18 cellular contexts compared by ENCODE assay signal in the genomic region with DNA sequence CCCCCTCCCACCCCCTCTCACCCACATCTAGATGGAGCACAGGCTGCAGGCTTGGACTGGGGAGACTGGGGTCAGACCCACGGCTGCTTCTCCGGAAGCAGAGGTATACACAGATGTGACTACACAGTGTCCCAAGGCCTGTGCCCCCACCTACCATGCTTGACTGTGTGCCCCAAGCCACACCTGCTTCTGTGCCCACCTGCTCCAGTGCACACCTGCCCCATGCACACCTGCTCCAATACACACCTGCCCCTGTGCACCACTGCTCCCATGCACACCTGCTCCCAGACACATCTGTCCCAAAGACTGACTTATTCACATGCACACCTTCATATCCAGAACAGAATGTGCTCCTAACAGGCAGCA. TPM values are rescaled to one million over a fixed set of nuclear protein-coding genes. Genes with fewer than 3 reads are reported as not detected.
DNase-seq lines count a peak whose midpoint lies in the region; ATAC-seq and TF ChIP-seq lines count a peak whose summit lies in the region.
"Had no signal": no experiment of that assay in that cellular context is flagged by ENCODE, and none has a peak within 500 bp of the region (broad histone marks: within the 10 kb centered on the region; RNA-seq: fewer than 3 reads in every experiment).

No MANE protein-coding gene starts in this region.

- H3K27ac Mint-ChIP-seq in chondrocyte (ENCODE audit: unreplicated experiment): no peak overlapping the region
- H3K27ac Mint-ChIP-seq: H9 had no signal

- H3K9me3 ChIP-seq in left ventricle myocardium inferior (replicated peaks) (no peaks in the 10 kb centered on the region), neuronal stem cell (replicated peaks in 1 of 2; ENCODE audit: control insufficient read depth in 2 of 2, insufficient read depth in 1 of 2, low read depth in 1 of 2, low read length in 2 of 2) (no peaks in the 10 kb centered on the region), upper lobe of right lung (no peaks in the 10 kb centered on the region)
- H3K9me3 ChIP-seq: MG63 had no signal

- peaks cover 38% of the 10 kb centered on the region for H3K4me1 Mint-ChIP-seq in chondrocyte (ENCODE audit: low read depth)

- peak overlapping the region; percentile 63 for H2AK5ac ChIP-seq in neuronal stem cell (ENCODE audit: low read depth, low read length)

- no peak overlapping the region for H3K4me2 ChIP-seq in neuronal stem cell (ENCODE audit: insufficient read depth, low read length, poor library complexity, severe bottlenecking)

- H3K4me3 ChIP-seq in left ventricle myocardium inferior (no peak overlapping the region), neuronal stem cell (ENCODE audit: low read length in 2 of 2) (no peak overlapping the region), upper lobe of right lung (no peak overlapping the region), brain microvascular endothelial cell (ENCODE audit: low read depth, low read length) (no peak overlapping the region)
- H3K4me3 ChIP-seq: MG63 had no signal

- DNase-seq in left ventricle myocardium inferior (peak; percentile 8), Right ventricle myocardium superior (no peak), chondrocyte (ENCODE audit: low spot score) (peak; percentile 69), neuronal stem cell (ENCODE audit: low spot score) (no peak), upper lobe of right lung (peak; percentile 32), DMS53 (lab: John Stamatoyannopoulos, UW) (no peak), brain microvascular endothelial cell (no peak)
- DNase-seq: COR-L47, DMS153, EL, H9, Karpas-422, MG63, NCI-H1092, NCI-H226, NCI-H524 treated with DMSO at 0.1 percent for 48 hours, SHP77 treated with DMSO at 0.1 percent for 48 hours had no signal

- TF ChIP-seq CTCF in left ventricle myocardium inferior (IDR thresholded peaks at IDR 0.05; ENCODE audit: borderline replicate concordance): no peak
- TF ChIP-seq CTCF in chondrocyte (IDR thresholded peaks at IDR 0.05): no peak
- no peak for TF ChIP-seq CTCF in upper lobe of right lung (IDR thresholded peaks at IDR 0.05)
- no peak for TF ChIP-seq CTCF in brain microvascular endothelial cell (IDR thresholded peaks at IDR 0.05; ENCODE audit: low read depth, low read length, missing control alignments)

- H3K4me1 ChIP-seq in left ventricle myocardium inferior (peaks cover 6% of the 10 kb centered on the region), neuronal stem cell (ENCODE audit: control insufficient read depth in 2 of 2, insufficient read depth in 1 of 2, low read depth in 1 of 2, low read length in 2 of 2) (peaks cover 2 to 6% of the 10 kb centered on the region in 2 donors), upper lobe of right lung (no peaks in the 10 kb centered on the region)

- H3K27ac ChIP-seq in left ventricle myocardium inferior (replicated peaks): no peak overlapping the region
- H3K27ac ChIP-seq in neuronal stem cell (replicated peaks; ENCODE audit: low read length): no peak overlapping the region
- no peak overlapping the region for H3K27ac ChIP-seq in upper lobe of right lung
- no peak overlapping the region for H3K27ac ChIP-seq in brain microvascular endothelial cell

- H2BK12ac ChIP-seq in neuronal stem cell (ENCODE audit: low read length): no peak overlapping the region

- intact Hi-C loops in left ventricle myocardium inferior (cut with micrococcal nuclease): no loop called here
- intact Hi-C loops in Right ventricle myocardium superior (cut with DNase I): no loop called here
- intact Hi-C loops in upper lobe of right lung (cut with DNase I): no loop called here

- no peaks in the 10 kb centered on the region for H3K79me1 ChIP-seq in neuronal stem cell (ENCODE audit: low read depth, low read length)

- H4K8ac ChIP-seq in neuronal stem cell (ENCODE audit: low read depth, low read length): no peak overlapping the region

- H3K4ac ChIP-seq in neuronal stem cell (ENCODE audit: low read length): peak overlapping the region; percentile 94

- no peaks in the 10 kb centered on the region for H3K9me3 Mint-ChIP-seq in chondrocyte (ENCODE audit: low read depth)
- H3K9me3 Mint-ChIP-seq: H9 had no signal

- H3K27me3 Mint-ChIP-seq in chondrocyte (ENCODE audit: low read depth): no peaks in the 10 kb centered on the region

- H3K36me3 Mint-ChIP-seq in chondrocyte (ENCODE audit: low read depth): no peaks in the 10 kb centered on the region

- H3K27me3 ChIP-seq in left ventricle myocardium inferior (ENCODE audit: low read depth): peaks cover 14% of the 10 kb centered on the region
- peaks cover 0 to 37% (median 0%) of the 10 kb centered on the region in 3 experiments for H3K27me3 ChIP-seq in neuronal stem cell (ENCODE audit: control insufficient read depth in 3 of 3, insufficient read depth in 3 of 3, low read depth in 1 of 3, low read length in 3 of 3)
- peaks cover 4% of the 10 kb centered on the region for H3K27me3 ChIP-seq in upper lobe of right lung
- no peaks in the 10 kb centered on the region for H3K27me3 ChIP-seq in brain microvascular endothelial cell (replicated peaks)
- H3K27me3 ChIP-seq: MG63 had no signal

- H3K4me3 Mint-ChIP-seq in chondrocyte (ENCODE audit: unreplicated experiment): no peak overlapping the region
- H3K4me3 Mint-ChIP-seq: H9 had no signal

- H2AFZ ChIP-seq in neuronal stem cell (ENCODE audit: low read length): no peak overlapping the region

- no peak overlapping the region for H3K23ac ChIP-seq in neuronal stem cell (ENCODE audit: low read depth, low read length, poor library complexity)

- no peak for ATAC-seq in Right ventricle myocardium superior (ENCODE audit: poor library complexity)
- ATAC-seq in upper lobe of right lung: no peak
- ATAC-seq in GM18907 (IDR thresholded peaks at IDR 0.05; ENCODE audit: unreplicated experiment): no peak

- no peak overlapping the region for H2BK120ac ChIP-seq in neuronal stem cell (ENCODE audit: low read depth, low read length)

- H4K91ac ChIP-seq in neuronal stem cell (ENCODE audit: low read depth, low read length, poor library complexity): peak overlapping the region; percentile 89

- peak overlapping the region; percentile 66 for H3K18ac ChIP-seq in neuronal stem cell (ENCODE audit: low read length)

- no peak overlapping the region for H2BK15ac ChIP-seq in neuronal stem cell (ENCODE audit: low read length)

- H3K9ac ChIP-seq in neuronal stem cell (ENCODE audit: low read depth, low read length, poor library complexity): no peak overlapping the region

- H3K14ac ChIP-seq in neuronal stem cell (ENCODE audit: low read length): no peak overlapping the region

- no peak overlapping the region for H2BK5ac ChIP-seq in neuronal stem cell (ENCODE audit: low read length)

- no CpG with 5 or more reads among the region's 2 CpGs for WGBS in neuronal stem cell (ENCODE audit: extremely low coverage in 2 of 2, insufficient read length in 2 of 2, insufficient replicate concordance in 1 of 2), 2 donors

- in situ Hi-C loops in brain microvascular endothelial cell (cut with HindIII; ENCODE audit: low pct_ligation_motif_present, low sequenced_read_pairs): loop anchor here (10.0 to 25.0 kb wide), 2 partner anchors 71 to 149 kb away; no protein-coding TSS in a partner anchor

- H3K36me3 ChIP-seq in left ventricle myocardium inferior (no peaks in the 10 kb centered on the region), neuronal stem cell (replicated peaks in 1 of 2; ENCODE audit: control insufficient read depth in 2 of 2, insufficient read depth in 2 of 2, low read length in 2 of 2) (no peaks in the 10 kb centered on the region), upper lobe of right lung (no peaks in the 10 kb centered on the region), brain microvascular endothelial cell (replicated peaks) (no peaks in the 10 kb centered on the region)
- H3K36me3 ChIP-seq: MG63 had no signal

RNA-seq across cellular contexts. Expression of a gene that starts 5.5 kb away (rescaled TPM):
- total RNA-seq in left ventricle myocardium inferior (13.9 TPM), Right ventricle myocardium superior (12.7 TPM), chondrocyte (2,235 to 2,410 TPM (median 2,315 TPM) in 3 replicates), upper lobe of right lung (37.8 TPM)
- 10.1 TPM for polyA plus RNA-seq in neuronal stem cell (2013, experiment 1 of 2)
- 10.2 TPM for polyA plus RNA-seq in neuronal stem cell (2013, experiment 2 of 2)

Comparison
In these comparisons a context has a peak if more than half of its experiments do, and no peak if none do; other contexts are left out.
1. DNase-seq: peak in left ventricle myocardium inferior (single experiment), chondrocyte (single experiment) and upper lobe of right lung (single experiment); none in Right ventricle myocardium superior (single experiment), neuronal stem cell (single experiment), DMS53 (single experiment) and brain microvascular endothelial cell (single experiment).
2. RNA of a gene that starts 5.5 kb away (total RNA-seq): 2,235 to 2,410 TPM in chondrocyte; 37.8 TPM in upper lobe of right lung (single experiment), 13.9 TPM in left ventricle myocardium inferior (single experiment) and 12.7 TPM in Right ventricle myocardium superior (single experiment); every median in the first group is over 10 times any median in the second.